Comparison of ENCODE assay signal across 12 cellular contexts in genomic region chr14:106506901-106507305, GRCh38.
A peak's percentile ranks its signal among the peaks of the same experiment; 100 is the strongest.
DNase-seq lines count a peak whose midpoint lies in the region; ATAC-seq and TF ChIP-seq lines count a peak whose summit lies in the region.
"Had no signal": no experiment of that assay in that cellular context is flagged by ENCODE, and none has a peak within 500 bp of the region (broad histone marks: within the 10 kb centered on the region; RNA-seq: fewer than 3 reads in every experiment).

No MANE protein-coding gene starts in this region.

- no peak for DNase-seq in A673 (ENCODE audit: low spot score)
- DNase-seq in T-helper 22 cell (ENCODE audit: low read depth) = peak; percentile 35
- no peak for DNase-seq in naive B cell
- no peak for DNase-seq in SW480 (ENCODE audit: low spot score)
- DNase-seq in HFFc6 = no peak
- no peak for DNase-seq in Caco-2
- DNase-seq in midbrain (lab: John Stamatoyannopoulos, UW) = no peak
- DNase-seq: NCI-H2107, occipital lobe had no signal

- no peak overlapping the region for H3K4me3 ChIP-seq in A673 (ENCODE audit: low read depth, low read length, poor library complexity, severe bottlenecking)
- H3K4me3 ChIP-seq in Caco-2 (ENCODE audit: low read depth, low read length) = no peak overlapping the region

- H3K4me1 Mint-ChIP-seq in activated T-helper 17 cell treated with anti-CD3 and anti-CD28 coated beads, Interleukin-2, amount 50 U/mL, for 72 hours = peaks cover 38% of the 10 kb centered on the region
- H3K4me1 Mint-ChIP-seq in naive B cell = peaks cover 5 to 31% (median 23%) of the 10 kb centered on the region in 3 donors
- no peaks in the 10 kb centered on the region for H3K4me1 Mint-ChIP-seq in HFFc6 (ENCODE audit: low read depth)
- no peaks in the 10 kb centered on the region for H3K4me1 Mint-ChIP-seq in Caco-2 (ENCODE audit: low read depth, unreplicated experiment)

- H3K9me3 ChIP-seq in A673 (ENCODE audit: low read depth, low read length, poor library complexity, severe bottlenecking) (no peaks in the 10 kb centered on the region), Caco-2 (no peaks in the 10 kb centered on the region)

- peak; percentile 70 for ATAC-seq in activated T-helper 17 cell treated with anti-CD3 and anti-CD28 coated beads, Interleukin-2, amount 50 U/mL, for 72 hours (replicated peaks)
- peak; percentile 37 to 60 for ATAC-seq in naive B cell (ENCODE audit: low read depth in 2 of 2)
- ATAC-seq: left lobe of liver had no signal

- peak overlapping the region; percentile 36 for H3K27ac Mint-ChIP-seq in activated T-helper 17 cell treated with anti-CD3 and anti-CD28 coated beads, Interleukin-2, amount 50 U/mL, for 72 hours
- no peak overlapping the region for H3K27ac Mint-ChIP-seq in naive B cell
- no peak overlapping the region for H3K27ac Mint-ChIP-seq in HFFc6
- no peak overlapping the region for H3K27ac Mint-ChIP-seq in Caco-2 (ENCODE audit: unreplicated experiment)

- BruUV-seq in A673 (replicated peaks; lab: Mats Ljungman, UMichigan) = no TSS peak
- no TSS peak for BruUV-seq in Caco-2 (replicated peaks; lab: Mats Ljungman, UMichigan)

- intact Hi-C loops in A673 (cut with micrococcal nuclease; ENCODE audit: unreplicated experiment) = no loop called here
- intact Hi-C loops in Caco-2 (cut with micrococcal nuclease; ENCODE audit: unreplicated experiment) = no loop called here

- CTCF ChIA-PET in A673 (lab: Charles Lee) (no interaction called here), Caco-2 (lab: Charles Lee) (no interaction called here)

- H3K27ac ChIP-seq in A673 (ENCODE audit: low read depth, low read length, poor library complexity, severe bottlenecking) = peak overlapping the region; percentile 40
- H3K27ac ChIP-seq: VCaP had no signal

- POLR2A ChIA-PET in A673 (lab: Charles Lee; ENCODE audit: low non-redundant PET) = no interaction called here
- POLR2A ChIA-PET in Caco-2 (lab: Charles Lee) = no interaction called here

- no peaks in the 10 kb centered on the region for H3K9me3 Mint-ChIP-seq in activated T-helper 17 cell treated with anti-CD3 and anti-CD28 coated beads, Interleukin-2, amount 50 U/mL, for 72 hours
- no peaks in the 10 kb centered on the region for H3K9me3 Mint-ChIP-seq in naive B cell
- peaks cover 75% of the 10 kb centered on the region for H3K9me3 Mint-ChIP-seq in HFFc6
- no peaks in the 10 kb centered on the region for H3K9me3 Mint-ChIP-seq in Caco-2 (ENCODE audit: unreplicated experiment)

- H3K4me3 Mint-ChIP-seq in activated T-helper 17 cell treated with anti-CD3 and anti-CD28 coated beads, Interleukin-2, amount 50 U/mL, for 72 hours = peak overlapping the region; percentile 59
- H3K4me3 Mint-ChIP-seq in naive B cell = no peak overlapping the region
- no peak overlapping the region for H3K4me3 Mint-ChIP-seq in HFFc6
- H3K4me3 Mint-ChIP-seq in Caco-2 (ENCODE audit: unreplicated experiment) = no peak overlapping the region

- H3K36me3 Mint-ChIP-seq in activated T-helper 17 cell treated with anti-CD3 and anti-CD28 coated beads, Interleukin-2, amount 50 U/mL, for 72 hours (ENCODE audit: low read depth) = no peaks in the 10 kb centered on the region
- no peaks in the 10 kb centered on the region for H3K36me3 Mint-ChIP-seq in naive B cell
- peaks cover 5% of the 10 kb centered on the region for H3K36me3 Mint-ChIP-seq in HFFc6 (ENCODE audit: low read depth)
- H3K36me3 Mint-ChIP-seq in Caco-2 (ENCODE audit: insufficient read depth, unreplicated experiment) = no peaks in the 10 kb centered on the region

- peaks cover 59% of the 10 kb centered on the region for H3K4me1 ChIP-seq in A673 (ENCODE audit: insufficient read depth, low read length, poor library complexity, severe bottlenecking)
- no peaks in the 10 kb centered on the region for H3K4me1 ChIP-seq in Caco-2

- H3K27me3 ChIP-seq in A673 (replicated peaks; ENCODE audit: insufficient read depth, low read depth, low read length, poor library complexity) (no peaks in the 10 kb centered on the region), Caco-2 (replicated peaks; ENCODE audit: control insufficient read depth, insufficient read depth, low read length) (no peaks in the 10 kb centered on the region)

- TF ChIP-seq CTCF in A673 (conservative IDR thresholded peaks at IDR 0.05; ENCODE audit: low read depth, low read length) (no peak), HFFc6 (IDR thresholded peaks at IDR 0.05) (no peak), Caco-2 (IDR thresholded peaks at IDR 0.05; ENCODE audit: insufficient read depth in 1 of 2, low read depth in 1 of 2, low read length in 1 of 2, severe bottlenecking in 1 of 2, unreplicated experiment in 1 of 2) (no peak)

- H3K36me3 ChIP-seq in A673 (ENCODE audit: insufficient read depth, low read length, poor library complexity, severe bottlenecking) (no peaks in the 10 kb centered on the region), Caco-2 (ENCODE audit: control insufficient read depth, insufficient read depth, low read length) (no peaks in the 10 kb centered on the region)

- H3K27me3 Mint-ChIP-seq in activated T-helper 17 cell treated with anti-CD3 and anti-CD28 coated beads, Interleukin-2, amount 50 U/mL, for 72 hours = no peaks in the 10 kb centered on the region
- H3K27me3 Mint-ChIP-seq in naive B cell (peaks cover 23 to 38% (median 26%) of the 10 kb centered on the region in 3 donors), HFFc6 (ENCODE audit: insufficient read depth) (no peaks in the 10 kb centered on the region), Caco-2 (ENCODE audit: insufficient read depth, unreplicated experiment) (peaks cover 10% of the 10 kb centered on the region)
